1 cellular context compared by ENCODE assay signal in the genomic region with DNA sequence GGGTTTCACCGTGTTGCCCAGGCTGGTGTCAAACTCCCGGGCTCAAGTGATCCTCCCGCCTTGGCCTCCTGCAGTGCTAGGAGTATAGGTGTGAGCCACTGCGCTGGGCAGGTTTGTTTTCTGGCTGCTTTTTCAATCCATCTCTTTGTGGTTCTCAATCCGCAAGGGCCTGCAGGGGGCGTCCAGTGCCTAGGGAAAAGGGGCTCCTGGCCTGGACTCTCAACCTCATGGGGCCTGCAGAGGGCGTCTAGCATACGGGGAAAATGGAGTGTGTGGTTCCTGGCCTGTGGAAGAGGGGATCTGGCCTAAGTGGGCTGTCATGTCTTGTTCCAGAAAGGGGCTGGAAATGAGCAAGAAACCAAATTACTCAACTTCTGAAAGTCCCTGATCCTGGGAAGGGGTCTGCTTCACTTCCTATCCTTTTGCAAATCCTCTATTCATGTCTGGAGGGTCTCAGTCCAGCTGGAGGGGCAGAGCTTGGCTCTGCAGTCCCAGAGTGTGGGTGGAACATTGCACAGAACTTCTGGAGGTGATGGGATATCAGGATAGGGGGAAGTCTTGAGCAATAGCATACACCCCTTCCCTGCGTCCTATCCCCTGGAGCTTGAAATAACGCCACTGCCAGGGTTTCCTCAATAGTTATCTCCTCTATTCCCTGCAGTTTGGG.
TF ChIP-seq lines count a peak whose summit lies in the region.

No MANE protein-coding gene starts in this region.

TF ChIP-seq in K562, 482 proteins besides CTCF, POLR2A, EP300 and RAD21 (continues in another document):
- no peak for TF ChIP-seq TAF1 (IDR thresholded peaks at IDR 0.05; ENCODE audit: control insufficient read depth, extremely low read depth, insufficient read depth, low read length, severe bottlenecking)
- no peak for TF ChIP-seq THAP12 (CRISPR knock-in tag; IDR thresholded peaks at IDR 0.05)
- TF ChIP-seq, protein P1, sequence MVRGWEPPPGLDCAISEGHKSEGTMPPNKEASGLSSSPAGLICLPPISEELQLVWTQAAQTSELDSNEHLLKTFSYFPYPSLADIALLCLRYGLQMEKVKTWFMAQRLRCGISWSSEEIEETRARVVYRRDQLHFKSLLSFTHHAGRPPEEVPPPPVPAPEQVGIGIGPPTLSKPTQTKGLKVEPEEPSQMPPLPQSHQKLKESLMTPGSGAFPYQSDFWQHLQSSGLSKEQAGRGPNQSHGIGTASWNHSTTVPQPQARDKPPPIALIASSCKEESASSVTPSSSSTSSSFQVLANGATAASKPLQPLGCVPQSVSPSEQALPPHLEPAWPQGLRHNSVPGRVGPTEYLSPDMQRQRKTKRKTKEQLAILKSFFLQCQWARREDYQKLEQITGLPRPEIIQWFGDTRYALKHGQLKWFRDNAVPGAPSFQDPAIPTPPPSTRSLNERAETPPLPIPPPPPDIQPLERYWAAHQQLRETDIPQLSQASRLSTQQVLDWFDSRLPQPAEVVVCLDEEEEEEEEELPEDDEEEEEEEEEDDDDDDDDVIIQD (CRISPR knock-in tag; IDR thresholded peaks at IDR 0.05) = no peak
- TF ChIP-seq ELF2 (CRISPR knock-in tag; IDR thresholded peaks at IDR 0.05) = no peak
- TF ChIP-seq, protein P2, sequence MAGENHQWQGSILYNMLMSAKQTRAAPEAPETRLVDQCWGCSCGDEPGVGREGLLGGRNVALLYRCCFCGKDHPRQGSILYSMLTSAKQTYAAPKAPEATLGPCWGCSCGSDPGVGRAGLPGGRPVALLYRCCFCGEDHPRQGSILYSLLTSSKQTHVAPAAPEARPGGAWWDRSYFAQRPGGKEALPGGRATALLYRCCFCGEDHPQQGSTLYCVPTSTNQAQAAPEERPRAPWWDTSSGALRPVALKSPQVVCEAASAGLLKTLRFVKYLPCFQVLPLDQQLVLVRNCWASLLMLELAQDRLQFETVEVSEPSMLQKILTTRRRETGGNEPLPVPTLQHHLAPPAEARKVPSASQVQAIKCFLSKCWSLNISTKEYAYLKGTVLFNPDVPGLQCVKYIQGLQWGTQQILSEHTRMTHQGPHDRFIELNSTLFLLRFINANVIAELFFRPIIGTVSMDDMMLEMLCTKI (IDR thresholded peaks at IDR 0.05; ENCODE audit: partially characterized antibody) = no peak
- no peak for TF ChIP-seq SREBF2 (CRISPR knock-in tag; IDR thresholded peaks at IDR 0.05)
- no peak for TF ChIP-seq SMARCC2 (IDR thresholded peaks at IDR 0.05; ENCODE audit: low read depth)
- peak; percentile 72; the same call in 1 of the 2 replicates for TF ChIP-seq RB1 (IDR thresholded peaks at IDR 0.05; ENCODE audit: low read depth)
- no peak for TF ChIP-seq CHCHD3 (CRISPR knock-in tag; IDR thresholded peaks at IDR 0.05)
- no peak for TF ChIP-seq TRIM28 (IDR thresholded peaks at IDR 0.05)
- TF ChIP-seq CTCFL (IDR thresholded peaks at IDR 0.05; ENCODE audit: borderline replicate concordance, insufficient read depth, low read depth, low read length, poor library complexity, severe bottlenecking) = peak; percentile 98
- TF ChIP-seq ZNF316 (IDR thresholded peaks at IDR 0.05) = no peak
- TF ChIP-seq TAF7 (tag; IDR thresholded peaks at IDR 0.05) = no peak
- no peak for TF ChIP-seq ATF2 (CRISPR knock-in tag; IDR thresholded peaks at IDR 0.05)
- TF ChIP-seq TAF9B (IDR thresholded peaks at IDR 0.05; ENCODE audit: partially characterized antibody) = no peak
- TF ChIP-seq ZC3H4 (CRISPR knock-in tag; IDR thresholded peaks at IDR 0.05; ENCODE audit: borderline replicate concordance) = no peak
- peak; percentile 91 for TF ChIP-seq XRCC5 (IDR thresholded peaks at IDR 0.05; ENCODE audit: low read depth, low read length)
- no peak for TF ChIP-seq ZNF707 (CRISPR knock-in tag; conservative IDR thresholded peaks at IDR 0.05)
- no peak for TF ChIP-seq ZNF76 (CRISPR knock-in tag; IDR thresholded peaks at IDR 0.05; ENCODE audit: borderline replicate concordance)
- TF ChIP-seq MNT (conservative IDR thresholded peaks at IDR 0.05) = 0 out of 4 replicates have a peak, but pooled peaks of 1 of the 2 experiments have one; percentile 20
- TF ChIP-seq FUS (optimal IDR thresholded peaks at IDR 0.05; ENCODE audit: low read depth, low read length) = no peak
- TF ChIP-seq CHAMP1 (IDR thresholded peaks at IDR 0.05) = no peak
- no peak for TF ChIP-seq GABPA (tag; conservative IDR thresholded peaks at IDR 0.05; ENCODE audit: low read depth)
- peak; percentile 40 for TF ChIP-seq HCFC1 (IDR thresholded peaks at IDR 0.05; ENCODE audit: low read depth, low read length)
- TF ChIP-seq RUNX1 (IDR thresholded peaks at IDR 0.05; ENCODE audit: low read depth) = no peak
- no peak for TF ChIP-seq SAFB2 (IDR thresholded peaks at IDR 0.05; ENCODE audit: borderline replicate concordance, low read depth, low read length, severe bottlenecking)
- 0 out of 2 replicates have a peak, but pooled peaks have one; percentile 17 for TF ChIP-seq CTBP1 (IDR thresholded peaks at IDR 0.05; ENCODE audit: borderline replicate concordance)
- TF ChIP-seq, protein P3, sequence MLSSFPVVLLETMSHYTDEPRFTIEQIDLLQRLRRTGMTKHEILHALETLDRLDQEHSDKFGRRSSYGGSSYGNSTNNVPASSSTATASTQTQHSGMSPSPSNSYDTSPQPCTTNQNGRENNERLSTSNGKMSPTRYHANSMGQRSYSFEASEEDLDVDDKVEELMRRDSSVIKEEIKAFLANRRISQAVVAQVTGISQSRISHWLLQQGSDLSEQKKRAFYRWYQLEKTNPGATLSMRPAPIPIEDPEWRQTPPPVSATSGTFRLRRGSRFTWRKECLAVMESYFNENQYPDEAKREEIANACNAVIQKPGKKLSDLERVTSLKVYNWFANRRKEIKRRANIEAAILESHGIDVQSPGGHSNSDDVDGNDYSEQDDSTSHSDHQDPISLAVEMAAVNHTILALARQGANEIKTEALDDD (IDR thresholded peaks at IDR 0.05) = no peak
- TF ChIP-seq NUFIP1 (IDR thresholded peaks at IDR 0.05; ENCODE audit: partially characterized antibody) = no peak
- TF ChIP-seq ZNF778 (CRISPR knock-in tag; IDR thresholded peaks at IDR 0.05) = no peak
- TF ChIP-seq E2F3 (CRISPR knock-in tag; IDR thresholded peaks at IDR 0.05) = no peak
- 0 out of 2 replicates have a peak, but pooled peaks have one; percentile 23 for TF ChIP-seq CXXC5 (CRISPR knock-in tag; IDR thresholded peaks at IDR 0.05)
- no peak for TF ChIP-seq TCFL5 (CRISPR knock-in tag; conservative IDR thresholded peaks at IDR 0.05)
- no peak for TF ChIP-seq WHSC1 (IDR thresholded peaks at IDR 0.05; ENCODE audit: low read length)
- TF ChIP-seq MAFG (tag; conservative IDR thresholded peaks at IDR 0.05) = no peak
- no peak for TF ChIP-seq ZNF75A (CRISPR knock-in tag; IDR thresholded peaks at IDR 0.05)
- no peak for TF ChIP-seq DLX4 (CRISPR knock-in tag; IDR thresholded peaks at IDR 0.05)
- TF ChIP-seq TBP (optimal IDR thresholded peaks at IDR 0.05; ENCODE audit: low read depth, low read length) = no peak
- TF ChIP-seq RBM14 (IDR thresholded peaks at IDR 0.05; ENCODE audit: borderline replicate concordance, insufficient read depth, low read depth, low read length) = no peak
- TF ChIP-seq HSF4 (CRISPR knock-in tag; IDR thresholded peaks at IDR 0.05; ENCODE audit: borderline replicate concordance) = no peak
- peak; percentile 23 for TF ChIP-seq PHF20 (IDR thresholded peaks at IDR 0.05; ENCODE audit: partially characterized antibody)
- TF ChIP-seq, protein P4, sequence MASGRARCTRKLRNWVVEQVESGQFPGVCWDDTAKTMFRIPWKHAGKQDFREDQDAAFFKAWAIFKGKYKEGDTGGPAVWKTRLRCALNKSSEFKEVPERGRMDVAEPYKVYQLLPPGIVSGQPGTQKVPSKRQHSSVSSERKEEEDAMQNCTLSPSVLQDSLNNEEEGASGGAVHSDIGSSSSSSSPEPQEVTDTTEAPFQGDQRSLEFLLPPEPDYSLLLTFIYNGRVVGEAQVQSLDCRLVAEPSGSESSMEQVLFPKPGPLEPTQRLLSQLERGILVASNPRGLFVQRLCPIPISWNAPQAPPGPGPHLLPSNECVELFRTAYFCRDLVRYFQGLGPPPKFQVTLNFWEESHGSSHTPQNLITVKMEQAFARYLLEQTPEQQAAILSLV (tag; IDR thresholded peaks at IDR 0.05) = no peak
- TF ChIP-seq ZNF124 (CRISPR knock-in tag; IDR thresholded peaks at IDR 0.05) = no peak
- 0 out of 4 replicates have a peak, but pooled peaks of 1 of the 2 experiments have one; percentile 14 for TF ChIP-seq MLLT1 (IDR thresholded peaks at IDR 0.05)
- no peak for TF ChIP-seq SP1 (CRISPR knock-in tag; IDR thresholded peaks at IDR 0.05)
- TF ChIP-seq ZNF133 (CRISPR knock-in tag; IDR thresholded peaks at IDR 0.05) = no peak
